ENCODE assay signal across 8 cellular contexts in genomic region chr2:8837795-8838140, GRCh38. TPM values are rescaled to one million over a fixed set of nuclear protein-coding genes. Genes with fewer than 3 reads are reported as not detected.
DNase-seq lines count a peak whose midpoint lies in the region; ATAC-seq, FAIRE-seq and TF ChIP-seq lines count a peak whose summit lies in the region.

No MANE protein-coding gene starts in this region.

- TF ChIP-seq POLR2A in NB4 (IDR thresholded peaks at IDR 0.05; ENCODE audit: extremely low read depth, insufficient read length): no peak
- no peak for TF ChIP-seq POLR2A in H54 (IDR thresholded peaks at IDR 0.05; ENCODE audit: low read depth, low read length)

- ATAC-seq in GM18520 (IDR thresholded peaks at IDR 0.05; ENCODE audit: unreplicated experiment) (peak; percentile 17), esophagus mucosa (peak; percentile 11), GM18867 (IDR thresholded peaks at IDR 0.05; ENCODE audit: unreplicated experiment) (no peak)

- no peak for DNase-seq in NB4 (ENCODE audit: low read depth)
- DNase-seq in putamen (ENCODE audit: low spot score): peak; percentile 18
- no peak for DNase-seq in cerebellum (ENCODE audit: low spot score)
- DNase-seq in MV-4-11 (lab: John Stamatoyannopoulos, UW): no peak
- no peak for DNase-seq in H54 (ENCODE audit: insufficient read length, low spot score)

- FAIRE-seq in H54 (lab: Jason Lieb, UNC): no peak

- peak overlapping the region; percentile 44 for H3K4me3 ChIP-seq in NB4 (ENCODE audit: low read depth, low read length)

- no peak for TF ChIP-seq CTCF in NB4 (IDR thresholded peaks at IDR 0.05; ENCODE audit: low read depth, low read length)

RNA-seq across cellular contexts. Expression of gene KIDINS220, which starts 0.4 kb away (rescaled TPM):
- 22.6 TPM for total RNA-seq in esophagus mucosa
- total RNA-seq in cerebellum: 454 TPM

Comparison
In these comparisons a context has a peak if more than half of its experiments do, and no peak if none do; other contexts are left out.
1. RNA of gene KIDINS220, which starts 0.4 kb away (total RNA-seq): 454 TPM in cerebellum (single experiment); 22.6 TPM in esophagus mucosa (single experiment); every median in the first group is over 10 times any median in the second.